In the genomic region with DNA sequence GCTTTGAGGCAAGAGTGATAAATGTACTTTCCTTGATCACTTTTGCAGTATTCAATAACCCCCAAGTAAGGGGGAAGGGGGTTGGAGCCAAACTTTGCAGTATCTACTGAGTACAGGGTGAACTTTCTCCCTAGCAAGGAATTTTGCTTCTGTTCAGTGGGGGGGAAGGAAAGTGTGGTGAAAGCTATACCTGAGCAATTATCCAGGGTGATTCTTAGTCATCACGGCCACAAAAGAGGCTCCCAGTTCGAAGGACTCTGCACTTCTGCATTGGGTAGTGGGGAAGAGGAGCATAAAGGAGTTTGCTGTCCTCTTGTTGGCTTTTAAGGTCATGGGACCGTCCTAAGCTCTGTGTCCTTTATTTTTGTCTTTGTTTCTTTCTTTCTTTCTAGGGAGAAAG, we compare ENCODE assay signal across 15 cellular contexts.
DNase-seq lines count a peak whose midpoint lies in the region; ATAC-seq lines count a peak whose summit lies in the region.
"Had no signal": no experiment of that assay in that cellular context is flagged by ENCODE, and none has a peak within 500 bp of the region (broad histone marks: within the 10 kb centered on the region; RNA-seq: fewer than 3 reads in every experiment).

No MANE protein-coding gene starts in this region.

- DNase-seq in SKM-1 treated with dmso at 0.1 percent for 144 hours (lab: John Stamatoyannopoulos, UW; ENCODE audit: unreplicated experiment) (peak; percentile 5), SKM-1 (lab: John Stamatoyannopoulos, UW; ENCODE audit: unreplicated experiment) (no peak), NOMO-1 treated with DMSO at 0.1 percent for 48 hours (lab: John Stamatoyannopoulos, UW; ENCODE audit: unreplicated experiment) (peak; percentile 18), glomerular visceral epithelial cell (ENCODE audit: extremely low spot score) (peak; percentile 56), renal cortical epithelial cell (ENCODE audit: low read depth) (peak; percentile 70), left cardiac atrium (no peak), NCI-H1694 treated with DMSO at 0.1 percent for 48 hours (lab: John Stamatoyannopoulos, UW) (no peak)
- DNase-seq: 8988T; Calu3; CD4-positive, alpha-beta memory T cell; DMS79 treated with DMSO at 0.1 percent for 48 hours; EL; H9; IMR-90 had no signal

- ATAC-seq in left cardiac atrium = no peak
- no peak for ATAC-seq in HG02852 (IDR thresholded peaks at IDR 0.05; ENCODE audit: unreplicated experiment)

- intact Hi-C loops in left cardiac atrium (cut with DNase I) = loop anchor here in 1 of 2 donors (10.0 kb wide), 1 partner anchor 60 kb away; no protein-coding TSS in a partner anchor

Comparison
In these comparisons a context has a peak if more than half of its experiments do, and no peak if none do; other contexts are left out.
1. DNase-seq: peak in SKM-1 treated with dmso at 0.1 percent for 144 hours (single experiment), NOMO-1 treated with DMSO at 0.1 percent for 48 hours (single experiment), glomerular visceral epithelial cell (single experiment) and renal cortical epithelial cell (single experiment); none in SKM-1 (single experiment), left cardiac atrium (single experiment) and NCI-H1694 treated with DMSO at 0.1 percent for 48 hours (single experiment).